Comparison of ENCODE assay signal across 18 cellular contexts in genomic region chr22:36914383-36914752, GRCh38. TPM values are rescaled to one million over a fixed set of nuclear protein-coding genes. Genes with fewer than 3 reads are reported as not detected.
DNase-seq lines count a peak whose midpoint lies in the region; ATAC-seq, FAIRE-seq and TF ChIP-seq lines count a peak whose summit lies in the region.
"Had no signal": no experiment of that assay in that cellular context is flagged by ENCODE, and none has a peak within 500 bp of the region (broad histone marks: within the 10 kb centered on the region; RNA-seq: fewer than 3 reads in every experiment).

No MANE protein-coding gene starts in this region.

- peak overlapping the region; percentile 92 to 99 (median 97) for H3K27ac Mint-ChIP-seq in CD14-positive monocyte

- H3K27ac ChIP-seq in coronary artery (peak overlapping the region in 1 of 2 donors; percentile 82), neutrophil (peak overlapping the region; percentile 94)
- H3K27ac ChIP-seq: brain microvascular endothelial cell, WERI-Rb-1 had no signal

- peaks cover 59 to 70% of the 10 kb centered on the region in 2 experiments for H3K4me1 ChIP-seq in neutrophil (ENCODE audit: control insufficient read depth in 1 of 2, insufficient read depth in 1 of 2, low read depth in 1 of 2, low read length in 1 of 2)
- H3K4me1 ChIP-seq: BE2C had no signal

- peaks cover 14% of the 10 kb centered on the region for H3K36me3 ChIP-seq in neutrophil
- H3K36me3 ChIP-seq: BE2C, brain microvascular endothelial cell, WERI-Rb-1 had no signal

- intact Hi-C loops in CD14-positive monocyte (cut with micrococcal nuclease) = loop anchor here (5.0 to 10.0 kb wide), 3 partner anchors 42 to 60 kb away; partner anchors contain the start of gene NCF4 (in 1 of the 2)

- DNase-seq in CD14-positive monocyte (ENCODE audit: low spot score) (peak; percentile 37), coronary artery (ENCODE audit: low spot score) (no peak), frontal cortex (ENCODE audit: low spot score in 2 of 2) (no peak), NK-92 (lab: John Stamatoyannopoulos, UW; ENCODE audit: unreplicated experiment) (no peak)
- DNase-seq: activated naive CD4-positive, alpha-beta T cell treated with anti-CD3 and anti-CD28 coated beads, Interleukin-2, amount 50 U/mL, for 16 hours; BE2C; brain microvascular endothelial cell; DMS53; effector CD4-positive, alpha-beta T cell; KG1; NCI-H446 treated with DMSO at 0.1 percent for 48 hours; WERI-Rb-1 had no signal

- no peaks in the 10 kb centered on the region for H3K27me3 ChIP-seq in neutrophil

- no peak for FAIRE-seq in frontal cortex (lab: Jason Lieb, UNC)

- H3K27me3 Mint-ChIP-seq in CD14-positive monocyte (ENCODE audit: low read depth in 3 of 3) = peaks cover 0 to 5% (median 0%) of the 10 kb centered on the region in 3 donors

- peaks cover 64% of the 10 kb centered on the region for H3K4me1 Mint-ChIP-seq in CD14-positive monocyte

- TF ChIP-seq CTCF in CD14-positive monocyte (IDR thresholded peaks at IDR 0.05) (no peak), GM12875 (IDR thresholded peaks at IDR 0.05; ENCODE audit: borderline replicate concordance, insufficient read depth, low read depth, low read length) (no peak), coronary artery (IDR thresholded peaks at IDR 0.05) (no peak), neutrophil (IDR thresholded peaks at IDR 0.05) (no peak)

- ATAC-seq in GM19328 (IDR thresholded peaks at IDR 0.05; ENCODE audit: unreplicated experiment) (no peak), HG02885 (IDR thresholded peaks at IDR 0.05; ENCODE audit: poor library complexity, unreplicated experiment) (no peak)
- ATAC-seq: HCT116 had no signal

- H3K4me3 Mint-ChIP-seq in CD14-positive monocyte = peak overlapping the region; percentile 87 to 97

- H3K4me3 ChIP-seq in GM12875 (ENCODE audit: low read depth, low read length) (peak overlapping the region; percentile 54), coronary artery (peak overlapping the region; percentile 45), neutrophil (ENCODE audit: low read depth in 1 of 2, low read length in 1 of 2) (peak overlapping the region; percentile 70 to 81)

- H3K9me3 Mint-ChIP-seq in CD14-positive monocyte = peaks cover 0 to 7% (median 2%) of the 10 kb centered on the region in 7 donors

- no peaks in the 10 kb centered on the region for H3K9me3 ChIP-seq in neutrophil
- H3K9me3 ChIP-seq: BE2C had no signal

- H3K36me3 Mint-ChIP-seq in CD14-positive monocyte = peaks cover 22 to 35% of the 10 kb centered on the region in 2 donors

RNA-seq across cellular contexts. Expression of gene CSF2RB, which starts 0.9 kb away (rescaled TPM):
- 10 to 100 TPM; 29.9 to 52.7 TPM for polyA plus RNA-seq in CD14-positive monocyte
- 0.41 TPM for total RNA-seq in frontal cortex

RNA-seq across cellular contexts. Expression of gene NCF4, which starts 53.6 kb away (rescaled TPM):
- polyA plus RNA-seq in CD14-positive monocyte = 100 to 1,000 TPM; 209 to 249 TPM
- 2.0 TPM for total RNA-seq in frontal cortex
- total RNA-seq: fibroblast of villous mesenchyme had no signal
